8 cellular contexts compared by ENCODE assay signal in the genomic region with DNA sequence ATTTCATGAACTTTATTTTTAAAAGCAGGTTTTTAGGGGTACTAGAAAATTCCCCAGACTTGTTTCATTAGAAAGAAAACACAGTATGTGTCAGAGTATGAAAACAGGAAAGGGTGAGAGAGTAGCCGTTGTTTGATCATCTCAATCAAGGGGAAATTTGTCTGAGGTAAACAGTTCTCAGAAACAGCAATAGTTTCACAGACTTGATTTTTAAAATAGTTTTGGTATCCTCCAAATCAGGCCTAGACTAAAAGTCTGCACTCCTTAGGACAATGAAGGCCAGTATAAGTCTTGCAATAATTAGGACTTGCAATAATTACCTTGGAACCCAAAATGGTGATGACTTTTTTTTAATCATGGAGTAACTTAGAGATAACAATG.
DNase-seq lines count a peak whose midpoint lies in the region; ATAC-seq and TF ChIP-seq lines count a peak whose summit lies in the region.

No MANE protein-coding gene starts in this region.

- H3K27me3 ChIP-seq in thyroid gland, result no peaks in the 10 kb centered on the region
- H3K27me3 ChIP-seq in esophagus squamous epithelium, result no peaks in the 10 kb centered on the region

- H3K27ac Mint-ChIP-seq in activated naive CD4-positive, alpha-beta T cell treated with anti-CD3 and anti-CD28 coated beads, Interleukin-2, amount 50 U/mL, for 72 hours, result peak overlapping the region; percentile 98 to 99

- no peak for TF ChIP-seq CTCF in thyroid gland (IDR thresholded peaks at IDR 0.05)
- TF ChIP-seq CTCF in esophagus squamous epithelium (IDR thresholded peaks at IDR 0.05), result no peak

- peak; percentile 78 to 83 for ATAC-seq in activated T-cell treated with anti-CD3 and anti-CD28 coated beads, Interleukin-2, amount 50 U/mL, for 4 hours
- ATAC-seq in HG02981 (IDR thresholded peaks at IDR 0.05; ENCODE audit: unreplicated experiment) (peak; percentile 44), HG03521 (IDR thresholded peaks at IDR 0.05; ENCODE audit: unreplicated experiment) (no peak)
- peak; percentile 57 to 79 for ATAC-seq in activated naive CD4-positive, alpha-beta T cell treated with anti-CD3 and anti-CD28 coated beads, Interleukin-2, amount 50 U/mL, for 72 hours

- peak overlapping the region; percentile 67 for H3K4me3 Mint-ChIP-seq in activated T-cell treated with anti-CD3 and anti-CD28 coated beads, Interleukin-2, amount 50 U/mL, for 4 hours

- peaks cover 7% of the 10 kb centered on the region for H3K36me3 Mint-ChIP-seq in activated T-cell treated with anti-CD3 and anti-CD28 coated beads, Interleukin-2, amount 50 U/mL, for 4 hours (ENCODE audit: insufficient read depth)
- peaks cover 3 to 38% of the 10 kb centered on the region in 2 donors for H3K36me3 Mint-ChIP-seq in activated naive CD4-positive, alpha-beta T cell treated with anti-CD3 and anti-CD28 coated beads, Interleukin-2, amount 50 U/mL, for 72 hours

- intact Hi-C loops in thyroid gland (cut with DNase I), result no loop called here
- intact Hi-C loops in esophagus squamous epithelium (cut with DNase I), result no loop called here

- H3K27me3 Mint-ChIP-seq in activated T-cell treated with anti-CD3 and anti-CD28 coated beads, Interleukin-2, amount 50 U/mL, for 4 hours (ENCODE audit: low read depth), result no peaks in the 10 kb centered on the region

- no peak for TF ChIP-seq POLR2A in thyroid gland (IDR thresholded peaks at IDR 0.05)
- no peak for TF ChIP-seq POLR2A in esophagus squamous epithelium (IDR thresholded peaks at IDR 0.05)

- 46 to 50% methylated on average over 1 of the region's 1 CpG for WGBS in thyroid gland, 2 donors
- WGBS in esophagus squamous epithelium, 2 donors, result 39 to 59% methylated on average over 1 of the region's 1 CpG

- H3K4me1 Mint-ChIP-seq in activated T-cell treated with anti-CD3 and anti-CD28 coated beads, Interleukin-2, amount 50 U/mL, for 4 hours (ENCODE audit: low read depth), result peaks cover 49% of the 10 kb centered on the region

- no peaks in the 10 kb centered on the region for H3K9me3 ChIP-seq in thyroid gland
- no peaks in the 10 kb centered on the region for H3K9me3 ChIP-seq in esophagus squamous epithelium

- H3K27ac ChIP-seq in thyroid gland, result peak overlapping the region; percentile 11 to 61 (median 37)
- H3K27ac ChIP-seq in esophagus squamous epithelium, result peak overlapping the region in 1 of 4 donors; percentile 2

- H3K4me3 ChIP-seq in thyroid gland (replicated peaks in 1 of 3) (no peak overlapping the region), esophagus squamous epithelium (no peak overlapping the region)

- H3K36me3 ChIP-seq in thyroid gland, result no peaks in the 10 kb centered on the region
- no peaks in the 10 kb centered on the region for H3K36me3 ChIP-seq in esophagus squamous epithelium

- no peak for DNase-seq in activated T-cell treated with anti-CD3 and anti-CD28 coated beads, Interleukin-2, amount 50 U/mL, for 4 hours
- DNase-seq in activated T-cell treated with anti-CD3 and anti-CD28 coated beads, Interleukin-2, amount 50 U/mL, for 48 hours, result no peak
- DNase-seq in activated naive CD4-positive, alpha-beta T cell treated with anti-CD3 and anti-CD28 coated beads, Interleukin-2, amount 50 U/mL, for 72 hours (ENCODE audit: low spot score in 2 of 2), result no peak
- DNase-seq in thyroid gland (no peak), C1 segment of cervical spinal cord (lab: John Stamatoyannopoulos, UW) (no peak), esophagus squamous epithelium (lab: John Stamatoyannopoulos, UW) (no peak)

- H3K4me1 ChIP-seq in thyroid gland, result no peaks in the 10 kb centered on the region
- no peaks in the 10 kb centered on the region for H3K4me1 ChIP-seq in esophagus squamous epithelium

- peaks cover 16% of the 10 kb centered on the region for H3K9me3 Mint-ChIP-seq in activated T-cell treated with anti-CD3 and anti-CD28 coated beads, Interleukin-2, amount 50 U/mL, for 4 hours
- peaks cover 0 to 17% of the 10 kb centered on the region in 2 donors for H3K9me3 Mint-ChIP-seq in activated naive CD4-positive, alpha-beta T cell treated with anti-CD3 and anti-CD28 coated beads, Interleukin-2, amount 50 U/mL, for 72 hours
